ENCODE assay signal across 24 cellular contexts in the genomic region with DNA sequence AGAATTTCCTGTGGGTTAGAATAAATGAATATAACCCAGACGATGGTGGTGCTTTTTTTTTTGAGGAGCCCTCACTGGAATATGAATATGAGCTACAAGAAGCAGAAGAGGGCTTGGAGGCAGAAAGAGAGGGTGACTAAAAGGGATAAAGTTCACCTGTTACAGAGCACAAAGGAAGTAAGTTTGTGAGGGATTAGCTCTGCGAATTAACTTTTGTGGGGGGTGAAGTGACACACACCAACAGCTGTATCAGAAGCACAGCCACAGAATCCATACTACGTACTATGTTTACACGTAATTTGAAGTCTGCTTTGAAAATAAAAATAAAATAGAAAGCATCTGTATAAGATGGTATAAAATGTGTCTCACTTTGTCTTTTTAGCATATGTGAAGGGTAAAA.
"Had no signal": no experiment of that assay in that cellular context is flagged by ENCODE, and none has a peak within 500 bp of the region (broad histone marks: within the 10 kb centered on the region; RNA-seq: fewer than 3 reads in every experiment).

No MANE protein-coding gene starts in this region.

- DNase-seq: IMR-90; Karpas-422; KG1; MG63; NCI-H1092 treated with DMSO at 0.1 percent for 48 hours; NCI-H1436; NCI-H187; NCI-H2029; NCI-H2081 treated with DMSO at 0.1 percent for 48 hours; NCI-H2171; NCI-H226; NCI-H446; NCI-H510A; NCI-H524 treated with DMSO at 0.1 percent for 48 hours; NCI-H69; NCI-H774; NK-92 treated with Interleukin-12 subunit alpha and Interleukin-12 subunit beta, amount 100 ng/mL, for 24 hours; OCI-M1; PC-9; Peyer's patch; Right ventricle myocardium superior; RPMI8226; SIG-M5 had no signal

- H3K27me3 ChIP-seq: MG63, Peyer's patch had no signal

- H3K4me2 ChIP-seq: PC-9 had no signal

- ATAC-seq: HepG2 had no signal

- H3K4me3 ChIP-seq: MG63, PC-9, Peyer's patch had no signal

- H2AFZ ChIP-seq: PC-9 had no signal

- H3K36me3 ChIP-seq: MG63, Peyer's patch had no signal

- FAIRE-seq: HepG2 had no signal

- H3K27ac ChIP-seq: PC-9, Peyer's patch had no signal

- H3K4me1 ChIP-seq: Peyer's patch had no signal

- H3K9me3 ChIP-seq: MG63, Peyer's patch had no signal
